Comparison of ENCODE assay signal across 8 cellular contexts in the genomic region with DNA sequence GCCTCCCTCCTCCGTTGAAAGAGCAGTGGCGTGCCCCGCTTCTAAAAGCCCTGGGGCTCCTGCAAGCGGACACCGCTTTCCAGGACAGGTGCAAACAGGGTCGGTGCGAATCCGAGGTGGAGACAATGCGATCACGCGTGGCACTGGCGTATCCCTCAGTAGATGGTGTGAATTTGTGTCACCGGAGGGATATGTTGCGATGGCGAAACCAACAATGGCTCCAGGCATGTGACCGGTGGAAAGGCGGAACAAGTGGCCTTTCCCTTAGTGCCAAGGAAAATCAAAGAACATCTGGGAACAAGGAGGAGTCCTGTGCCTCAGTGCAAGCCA.
DNase-seq lines count a peak whose midpoint lies in the region; ATAC-seq and TF ChIP-seq lines count a peak whose summit lies in the region.
"Not testable (repeated sequence)": the region's sequence is repeated elsewhere in the genome, so short reads cannot be mapped to it uniquely, and the experiment has no call there.

No MANE protein-coding gene starts in this region.

- H3K27me3 ChIP-seq in HUES64 (ENCODE audit: insufficient read depth, low read length): peaks cover 73% of the 10 kb centered on the region
- H3K27me3 ChIP-seq in gastroesophageal sphincter; stomach smooth muscle (ENCODE audit: control insufficient read depth in 1 of 2, insufficient read depth in 2 of 2, low read length in 2 of 2): not testable (repeated sequence)
- H3K27me3 ChIP-seq in left lung: peaks cover 0 to 57% of the 10 kb centered on the region in 2 donors
- peaks cover 0 to 39% (median 12%) of the 10 kb centered on the region in 3 experiments for H3K27me3 ChIP-seq in neuronal stem cell (ENCODE audit: control insufficient read depth in 3 of 3, insufficient read depth in 3 of 3, low read depth in 1 of 3, low read length in 3 of 3)

- 30% methylated on average over 17 of the region's 17 CpGs for WGBS in HUES64
- 37% methylated on average over 2 of the region's 17 CpGs; no CpG with 5 or more reads in 1 of the 2 donors for WGBS in gastroesophageal sphincter (ENCODE audit: low coverage in 1 of 2), 2 donors
- no CpG with 5 or more reads among the region's 17 CpGs for WGBS in neuronal stem cell (ENCODE audit: extremely low coverage in 2 of 2, insufficient read length in 2 of 2, insufficient replicate concordance in 1 of 2), 2 donors

- H2AK5ac ChIP-seq in neuronal stem cell (ENCODE audit: low read depth, low read length): not testable (repeated sequence)

- H2AFZ ChIP-seq in neuronal stem cell (ENCODE audit: low read length): not testable (repeated sequence)

- not testable (repeated sequence) for TF ChIP-seq POLR2A in gastroesophageal sphincter (IDR thresholded peaks at IDR 0.05)

- not testable (repeated sequence) for H2BK15ac ChIP-seq in neuronal stem cell (ENCODE audit: low read length)

- H3K4ac ChIP-seq in neuronal stem cell (ENCODE audit: low read length): not testable (repeated sequence)

- peaks cover 50% of the 10 kb centered on the region for H3K27me3 Mint-ChIP-seq in activated T-helper 2 cell treated with anti-CD3 and anti-CD28 coated beads, Interferon-gamma antibody, Interleukin-2, Interleukin-4, amounts not matched to agents 10 μg/mL and 5 μg/mL and 100 μg/mL, durations not matched to agents 14 hours and 24 hours and 36 hours (ENCODE audit: low read depth)

- H3K9ac ChIP-seq in HUES64 (ENCODE audit: low read depth, low read length): not testable (repeated sequence)
- H3K9ac ChIP-seq in neuronal stem cell (ENCODE audit: low read depth, low read length, poor library complexity): peak overlapping the region; percentile 7
- peak overlapping the region; percentile 13 to 58 for H3K9ac ChIP-seq in stomach smooth muscle (ENCODE audit: low read length in 2 of 2)

- not testable (repeated sequence) for H3K79me1 ChIP-seq in neuronal stem cell (ENCODE audit: low read depth, low read length)

- not testable (repeated sequence) for H2BK120ac ChIP-seq in neuronal stem cell (ENCODE audit: low read depth, low read length)

- TF ChIP-seq CTCF in AG10803 (conservative IDR thresholded peaks at IDR 0.05; ENCODE audit: low read length); gastroesophageal sphincter (IDR thresholded peaks at IDR 0.05); left lung (IDR thresholded peaks at IDR 0.05): not testable (repeated sequence)

- H4K8ac ChIP-seq in neuronal stem cell (ENCODE audit: low read depth, low read length): not testable (repeated sequence)

- peaks cover 16% of the 10 kb centered on the region for H3K4me1 Mint-ChIP-seq in activated T-helper 2 cell treated with anti-CD3 and anti-CD28 coated beads, Interferon-gamma antibody, Interleukin-2, Interleukin-4, amounts not matched to agents 10 μg/mL and 5 μg/mL and 100 μg/mL, durations not matched to agents 14 hours and 24 hours and 36 hours (ENCODE audit: low read depth)

- TF ChIP-seq EP300 in gastroesophageal sphincter (IDR thresholded peaks at IDR 0.05): not testable (repeated sequence)

- H3K4me3 ChIP-seq in AG10803 (ENCODE audit: low read length) (peak overlapping the region; percentile 55), HUES64 (ENCODE audit: low read length) (peak overlapping the region; percentile 62), gastroesophageal sphincter (peak overlapping the region; percentile 23 to 55), left lung (peak overlapping the region; percentile 27 to 39), neuronal stem cell (ENCODE audit: low read length in 2 of 2) (peak overlapping the region in 1 of 2 donors; percentile 59), stomach smooth muscle (ENCODE audit: low read length in 2 of 2) (peak overlapping the region; percentile 68 to 77)

- H3K4me2 ChIP-seq in neuronal stem cell (ENCODE audit: insufficient read depth, low read length, poor library complexity, severe bottlenecking): peak overlapping the region; percentile 42

- DNase-seq in AG10803 (ENCODE audit: low read depth); activated T-helper 2 cell treated with anti-CD3 and anti-CD28 coated beads, Interferon-gamma antibody, Interleukin-2, Interleukin-4, amounts not matched to agents 10 μg/mL and 5 μg/mL and 100 μg/mL, durations not matched to agents 14 hours and 24 hours and 36 hours (ENCODE audit: low spot score); left lung; neuronal stem cell (ENCODE audit: low spot score): not testable (repeated sequence)

- H2BK5ac ChIP-seq in neuronal stem cell (ENCODE audit: low read length): not testable (repeated sequence)

- H3K4me1 ChIP-seq in HUES64 (ENCODE audit: insufficient read depth, low read length); left lung; neuronal stem cell (ENCODE audit: control insufficient read depth in 2 of 2, insufficient read depth in 1 of 2, low read depth in 1 of 2, low read length in 2 of 2): not testable (repeated sequence)
- H3K4me1 ChIP-seq in gastroesophageal sphincter (peaks cover 0 to 36% (median 9%) of the 10 kb centered on the region in 3 donors), stomach smooth muscle (ENCODE audit: control insufficient read depth, insufficient read depth, low read length) (peaks cover 24% of the 10 kb centered on the region)

- H2BK12ac ChIP-seq in neuronal stem cell (ENCODE audit: low read length): peak overlapping the region; percentile 73

- H4K91ac ChIP-seq in neuronal stem cell (ENCODE audit: low read depth, low read length, poor library complexity): not testable (repeated sequence)

- intact Hi-C loops in activated T-helper 2 cell treated with anti-CD3 and anti-CD28 coated beads, Interferon-gamma antibody, Interleukin-2, Interleukin-4, amounts not matched to agents 10 μg/mL and 5 μg/mL and 100 μg/mL, durations not matched to agents 14 hours and 24 hours and 36 hours (cut with micrococcal nuclease); left lung (cut with DNase I): not testable (repeated sequence)

- H3K27ac Mint-ChIP-seq in activated T-helper 2 cell treated with anti-CD3 and anti-CD28 coated beads, Interferon-gamma antibody, Interleukin-2, Interleukin-4, amounts not matched to agents 10 μg/mL and 5 μg/mL and 100 μg/mL, durations not matched to agents 14 hours and 24 hours and 36 hours: not testable (repeated sequence)

- not testable (repeated sequence) for H3K9me3 Mint-ChIP-seq in activated T-helper 2 cell treated with anti-CD3 and anti-CD28 coated beads, Interferon-gamma antibody, Interleukin-2, Interleukin-4, amounts not matched to agents 10 μg/mL and 5 μg/mL and 100 μg/mL, durations not matched to agents 14 hours and 24 hours and 36 hours

- H3K27ac ChIP-seq in HUES64 (ENCODE audit: low read depth, low read length); left lung; neuronal stem cell (replicated peaks; ENCODE audit: low read length); stomach smooth muscle (ENCODE audit: low read length): not testable (repeated sequence)
- H3K27ac ChIP-seq in cingulate gyrus (ENCODE audit: low read depth, low read length) (peak overlapping the region; percentile 54), gastroesophageal sphincter (peak overlapping the region in 1 of 4 donors; percentile 41)

- peak overlapping the region; percentile 85 for H3K18ac ChIP-seq in neuronal stem cell (ENCODE audit: low read length)

- not testable (repeated sequence) for H3K14ac ChIP-seq in neuronal stem cell (ENCODE audit: low read length)

- not testable (repeated sequence) for H3K9me3 ChIP-seq in HUES64 (ENCODE audit: insufficient read depth, low read depth, low read length); gastroesophageal sphincter; left lung; neuronal stem cell (replicated peaks in 1 of 2; ENCODE audit: control insufficient read depth in 2 of 2, insufficient read depth in 1 of 2, low read depth in 1 of 2, low read length in 2 of 2); stomach smooth muscle (ENCODE audit: control insufficient read depth in 2 of 2, low read length in 2 of 2)

- not testable (repeated sequence) for H3K36me3 ChIP-seq in HUES64 (ENCODE audit: insufficient read depth, low read length); gastroesophageal sphincter; left lung; neuronal stem cell (replicated peaks in 1 of 2; ENCODE audit: control insufficient read depth in 2 of 2, insufficient read depth in 2 of 2, low read length in 2 of 2); stomach smooth muscle (ENCODE audit: control insufficient read depth in 2 of 2, insufficient read depth in 2 of 2, low read length in 2 of 2)

- H3K4me3 Mint-ChIP-seq in activated T-helper 2 cell treated with anti-CD3 and anti-CD28 coated beads, Interferon-gamma antibody, Interleukin-2, Interleukin-4, amounts not matched to agents 10 μg/mL and 5 μg/mL and 100 μg/mL, durations not matched to agents 14 hours and 24 hours and 36 hours (ENCODE audit: low read depth): peak overlapping the region; percentile 42

- H3K23ac ChIP-seq in neuronal stem cell (ENCODE audit: low read depth, low read length, poor library complexity): not testable (repeated sequence)

- H3K36me3 Mint-ChIP-seq in activated T-helper 2 cell treated with anti-CD3 and anti-CD28 coated beads, Interferon-gamma antibody, Interleukin-2, Interleukin-4, amounts not matched to agents 10 μg/mL and 5 μg/mL and 100 μg/mL, durations not matched to agents 14 hours and 24 hours and 36 hours (ENCODE audit: low read depth): not testable (repeated sequence)

- ATAC-seq in gastroesophageal sphincter: not testable (repeated sequence)
- ATAC-seq in left lung: peak; percentile 17
